8 cellular contexts compared by ENCODE assay signal in genomic region chr12:116559330-116560080, GRCh38. TPM values are rescaled to one million over a fixed set of nuclear protein-coding genes. Genes with fewer than 3 reads are reported as not detected.
DNase-seq lines count a peak whose midpoint lies in the region; ATAC-seq, FAIRE-seq and TF ChIP-seq lines count a peak whose summit lies in the region.

MAP1LC3B2 (plus strand) TSS chr12:116559381; CDS start chr12:116575943, 16,562 bp downstream.

- H3K9ac ChIP-seq in iPS-18a (ENCODE audit: low read length) = peak within 1 kb of the TSS; percentile 11

- H3K27ac ChIP-seq in ACC112 (ENCODE audit: low read depth, low read length) (peak within 1 kb of the TSS; percentile 66), iPS-18a (ENCODE audit: low read length) (no peak within 1 kb of the TSS), spleen (peak within 1 kb of the TSS; percentile 78 to 93 (median 91))

- peak within 1 kb of the TSS; percentile 60 for H2AFZ ChIP-seq in ACC112 (ENCODE audit: low read length, unreplicated experiment)

- peaks cover 7% of the 10 kb centered on the region for H3K4me1 ChIP-seq in ACC112 (ENCODE audit: control insufficient read depth, insufficient read depth, low read length, unreplicated experiment)
- peaks cover 7% of the 10 kb centered on the region for H3K4me1 ChIP-seq in iPS-18a (ENCODE audit: control insufficient read depth, low read depth, low read length)
- peaks cover 12 to 53% (median 40%) of the 10 kb centered on the region in 6 donors for H3K4me1 ChIP-seq in spleen

- H3K4me3 ChIP-seq in ACC112 (ENCODE audit: low read depth, low read length) = no peak within 1 kb of the TSS
- no peak within 1 kb of the TSS for H3K4me3 ChIP-seq in iPS-18a (ENCODE audit: low read length)
- peak within 1 kb of the TSS in 5 of 8 donors; percentile 21 to 63 (median 30) for H3K4me3 ChIP-seq in spleen

- peak; percentile 86 for ATAC-seq in HG03432 (IDR thresholded peaks at IDR 0.05; ENCODE audit: unreplicated experiment)

- WGBS in spleen, 5 donors = 6 to 17% (median 11%) methylated on average over 12 to 14 of the region's 14 CpGs

- no peaks in the 10 kb centered on the region for H3K36me3 ChIP-seq in ACC112 (ENCODE audit: insufficient read depth, low read length)
- no peaks in the 10 kb centered on the region for H3K36me3 ChIP-seq in iPS-18a (ENCODE audit: control insufficient read depth, low read depth, low read length)
- no peaks in the 10 kb centered on the region for H3K36me3 ChIP-seq in spleen

- H3K9me3 ChIP-seq in iPS-18a (ENCODE audit: control insufficient read depth, low read depth, low read length) = no peaks in the 10 kb centered on the region
- H3K9me3 ChIP-seq in spleen = peaks cover 0 to 18% (median 9%) of the 10 kb centered on the region in 8 donors

- peak; percentile 98 for FAIRE-seq in GM19239 (lab: Jason Lieb, UNC)

- DNase-seq in GM19239 (ENCODE audit: insufficient read length, low spot score) (peak; percentile 59), T-helper 1 cell (peak; percentile 44 to 98 (median 63)), amygdala (lab: John Stamatoyannopoulos, UW) (peak in 38 of 56 donors; percentile 3 to 71 (median 35)), spleen (peak; percentile 94), NCI-H345 (lab: John Stamatoyannopoulos, UW) (no peak)

- TF ChIP-seq POLR2A in spleen (IDR thresholded peaks at IDR 0.05) = no peak

- intact Hi-C loops in spleen (cut with DNase I; ENCODE audit: low total_unique reads) = no loop called here

- no peaks in the 10 kb centered on the region for H3K27me3 ChIP-seq in ACC112 (ENCODE audit: insufficient read depth, low read length)
- no peaks in the 10 kb centered on the region for H3K27me3 ChIP-seq in iPS-18a (ENCODE audit: control insufficient read depth, insufficient read depth, low read length)
- no peaks in the 10 kb centered on the region for H3K27me3 ChIP-seq in spleen (replicated peaks in 1 of 7)

- no peaks in the 10 kb centered on the region for H3K79me2 ChIP-seq in ACC112 (ENCODE audit: control insufficient read depth, insufficient read depth, low read length, unreplicated experiment)

- TF ChIP-seq CTCF in spleen (IDR thresholded peaks at IDR 0.05 in 8 of 11, conservative IDR thresholded peaks at IDR 0.05 in 3 of 11) = no peak

RNA-seq across cellular contexts. Expression of gene MAP1LC3B2, which starts in this region (rescaled TPM):
- 1 to 10 TPM; 1.4 to 3.0 (median 2.1) TPM for total RNA-seq in spleen
- 1 to 10 TPM in 2 of 3 donors, under 1 TPM in 1; 0.86 to 1.4 (median 1.2) TPM for polyA plus RNA-seq in spleen

Comparison
In these comparisons a context has a peak if more than half of its experiments do, and no peak if none do; other contexts are left out.
1. H3K4me3 ChIP-seq: peak in spleen (5 of 8); none in ACC112 (single experiment) and iPS-18a (single experiment).